Comparison of ENCODE assay signal across 21 cellular contexts in genomic region chr11:88293931-88294330, GRCh38. TPM values are rescaled to one million over a fixed set of nuclear protein-coding genes. Genes with fewer than 3 reads are reported as not detected.
DNase-seq lines count a peak whose midpoint lies in the region; ATAC-seq, FAIRE-seq and TF ChIP-seq lines count a peak whose summit lies in the region.
"Had no signal": no experiment of that assay in that cellular context is flagged by ENCODE, and none has a peak within 500 bp of the region (broad histone marks: within the 10 kb centered on the region; RNA-seq: fewer than 3 reads in every experiment).

No MANE protein-coding gene starts in this region.

- H3K27ac ChIP-seq in endodermal cell (ENCODE audit: low read depth, low read length) = no peak overlapping the region
- H3K27ac ChIP-seq in thyroid gland = no peak overlapping the region
- H3K27ac ChIP-seq: adrenal gland, C4-2B, SJSA1, skin epidermis, tibial artery had no signal

- H3K9me3 ChIP-seq in endodermal cell (ENCODE audit: control insufficient read depth, low read length) (no peaks in the 10 kb centered on the region), thyroid gland (no peaks in the 10 kb centered on the region)
- H3K9me3 ChIP-seq: adrenal gland, SJSA1, tibial artery had no signal

- TF ChIP-seq POLR2A in NB4 (IDR thresholded peaks at IDR 0.05; ENCODE audit: extremely low read depth, insufficient read length) = no peak
- no peak for TF ChIP-seq POLR2A in GM12892 (IDR thresholded peaks at IDR 0.05; ENCODE audit: low read depth, low read length)
- TF ChIP-seq POLR2A in thyroid gland (IDR thresholded peaks at IDR 0.05) = no peak

- no peak overlapping the region for H3K4me3 Mint-ChIP-seq in endodermal cell

- H3K9me3 Mint-ChIP-seq in endodermal cell = no peaks in the 10 kb centered on the region

- peak; percentile 29 for DNase-seq in GM12865 (ENCODE audit: low read depth)
- peak; percentile 15 for DNase-seq in NB4 (ENCODE audit: low read depth)
- DNase-seq in endodermal cell = peak; percentile 70
- peak; percentile 38 for DNase-seq in non-pigmented ciliary epithelial cell (ENCODE audit: low read depth)
- DNase-seq in GM12892 (ENCODE audit: insufficient read length) = no peak
- DNase-seq in thyroid gland = no peak
- DNase-seq: activated T-cell treated with anti-CD3 and anti-CD28 coated beads, Interleukin-2, amount 50 U/mL, for 48 hours; DMS79 treated with DMSO at 0.1 percent for 48 hours; glutamatergic neuron; mesendoderm; NCI-H1417; NCI-H345; occipital lobe; stimulated activated CD4-positive, alpha-beta T cell treated with anti-CD3 and anti-CD28 coated beads, Interleukin-4, amount 100 ng/mL, for 4 hours had no signal

- no peak overlapping the region for H3K9ac ChIP-seq in endodermal cell (ENCODE audit: extremely low read depth, low read length, poor library complexity, severe bottlenecking)

- no peak overlapping the region for H3K27ac Mint-ChIP-seq in endodermal cell

- peaks cover 68% of the 10 kb centered on the region for H3K36me3 Mint-ChIP-seq in endodermal cell (ENCODE audit: low read depth)

- H3K4me3 ChIP-seq in GM12865 (ENCODE audit: low read depth, low read length) = no peak overlapping the region
- H3K4me3 ChIP-seq in NB4 (ENCODE audit: low read depth, low read length) = no peak overlapping the region
- H3K4me3 ChIP-seq in endodermal cell (ENCODE audit: low read length) = no peak overlapping the region
- no peak overlapping the region for H3K4me3 ChIP-seq in thyroid gland (replicated peaks in 1 of 3)
- H3K4me3 ChIP-seq: adrenal gland, SJSA1, skin epidermis, tibial artery had no signal

- H3K27me3 ChIP-seq in endodermal cell (ENCODE audit: control insufficient read depth, insufficient read depth, low read length, poor library complexity, severe bottlenecking) = no peaks in the 10 kb centered on the region
- no peaks in the 10 kb centered on the region for H3K27me3 ChIP-seq in thyroid gland
- H3K27me3 ChIP-seq: adrenal gland, SJSA1, tibial artery had no signal

- peaks cover 22% of the 10 kb centered on the region for H3K4me1 ChIP-seq in endodermal cell (ENCODE audit: control insufficient read depth, insufficient read depth, low read length)
- peaks cover 0 to 15% of the 10 kb centered on the region in 2 donors for H3K4me1 ChIP-seq in thyroid gland
- H3K4me1 ChIP-seq: SJSA1 had no signal

- no peaks in the 10 kb centered on the region for H3K27me3 Mint-ChIP-seq in endodermal cell (ENCODE audit: insufficient read depth)

- intact Hi-C loops in thyroid gland (cut with DNase I) = no loop called here

- H3K4me1 Mint-ChIP-seq in endodermal cell = peaks cover 44% of the 10 kb centered on the region

- WGBS in endodermal cell (ENCODE audit: insufficient coverage in 1 of 2, insufficient read length in 1 of 2), 2 experiments = 92 to 94% methylated on average over 3 of the region's 3 CpGs
- WGBS in thyroid gland, 2 donors = 94 to 100% methylated on average over 3 of the region's 3 CpGs

- FAIRE-seq in GM12892 (lab: Jason Lieb, UNC) = no peak
- FAIRE-seq: H1 had no signal

- TF ChIP-seq CTCF in GM12865 (IDR thresholded peaks at IDR 0.05; ENCODE audit: insufficient read depth, low read depth, low read length, missing control alignments) (no peak), NB4 (IDR thresholded peaks at IDR 0.05; ENCODE audit: low read depth, low read length) (no peak), endodermal cell (conservative IDR thresholded peaks at IDR 0.05) (no peak), thyroid gland (IDR thresholded peaks at IDR 0.05) (no peak)

- no peak for ATAC-seq in HG03196 (IDR thresholded peaks at IDR 0.05; ENCODE audit: unreplicated experiment)

- H3K36me3 ChIP-seq in endodermal cell (ENCODE audit: control insufficient read depth, insufficient read depth, low read length) = peaks cover 46% of the 10 kb centered on the region
- H3K36me3 ChIP-seq in thyroid gland = no peaks in the 10 kb centered on the region
- H3K36me3 ChIP-seq: adrenal gland, SJSA1, tibial artery had no signal

RNA-seq across cellular contexts. Expression of gene CTSC, which starts 43.6 kb away (rescaled TPM):
- 100 to 1,000 TPM; 234 to 273 TPM for total RNA-seq in endodermal cell
- 116 TPM for polyA plus RNA-seq in endodermal cell (2013, experiment 1 of 2)
- polyA plus RNA-seq in endodermal cell (2013, experiment 2 of 2) = 98.1 TPM
- polyA plus RNA-seq in GM12892 (2012; ENCODE audit: missing spikeins) = 125 TPM
- total RNA-seq in thyroid gland = 10 to 100 TPM; 54.8 to 87.5 (median 64.2) TPM

Comparison
In these comparisons a context has a peak if more than half of its experiments do, and no peak if none do; other contexts are left out.
1. DNase-seq: peak in GM12865 (single experiment), NB4 (single experiment), endodermal cell (single experiment) and non-pigmented ciliary epithelial cell (single experiment); none in GM12892 (single experiment) and thyroid gland (0 of 2).